Comparison of ENCODE assay signal across 18 cellular contexts in the genomic region with DNA sequence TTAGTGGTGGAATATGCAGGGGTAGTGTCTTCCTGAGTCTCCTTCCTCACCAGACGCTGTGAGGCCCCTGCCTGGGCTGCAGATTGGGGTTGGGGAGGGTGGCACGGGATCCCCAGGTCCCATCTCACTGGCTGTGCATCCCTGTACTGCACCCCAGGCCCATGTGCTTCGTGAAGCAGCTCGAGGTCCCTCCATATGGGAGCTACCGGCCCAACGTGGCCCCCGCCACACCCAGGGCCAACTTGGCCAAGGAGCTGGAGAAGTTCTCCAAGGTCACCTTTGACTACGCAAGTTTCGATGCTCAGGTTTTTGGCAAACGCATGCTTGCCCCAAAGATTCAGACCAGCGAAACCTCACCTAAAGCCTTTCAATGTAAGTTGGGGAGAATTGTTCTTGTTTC. TPM values are rescaled to one million over a fixed set of nuclear protein-coding genes. Genes with fewer than 3 reads are reported as not detected.
A peak's percentile ranks its signal among the peaks of the same experiment; 100 is the strongest.
DNase-seq lines count a peak whose midpoint lies in the region; TF ChIP-seq lines count a peak whose summit lies in the region.
"Had no signal": no experiment of that assay in that cellular context is flagged by ENCODE, and none has a peak within 500 bp of the region (broad histone marks: within the 10 kb centered on the region; RNA-seq: fewer than 3 reads in every experiment).

No MANE protein-coding gene starts in this region.

- 80 to 91% (median 88%) methylated on average over 9 to 11 of the region's 11 CpGs for WGBS in stomach, 5 donors

- H3K9ac ChIP-seq in BLaER1 = no peak overlapping the region

- TF ChIP-seq CTCF in WERI-Rb-1 (IDR thresholded peaks at IDR 0.05; ENCODE audit: low read depth, low read length) (no peak), stomach (IDR thresholded peaks at IDR 0.05) (no peak)

- H3K9me3 ChIP-seq in BLaER1 (no peaks in the 10 kb centered on the region), KOPT-K1 (ENCODE audit: insufficient read depth, low read length, poor library complexity, severe bottlenecking) (no peaks in the 10 kb centered on the region), WERI-Rb-1 (ENCODE audit: severe bottlenecking) (no peaks in the 10 kb centered on the region), stomach (no peaks in the 10 kb centered on the region)
- H3K9me3 ChIP-seq: HAP-1 had no signal

- intact Hi-C loops in stomach (cut with DNase I; ENCODE audit: low total_unique reads) = no loop called here

- H3K27ac ChIP-seq in BLaER1 = no peak overlapping the region
- H3K27ac ChIP-seq in KOPT-K1 (ENCODE audit: low read depth, low read length, poor library complexity, severe bottlenecking) = peak overlapping the region; percentile 77
- peak overlapping the region; percentile 56 for H3K27ac ChIP-seq in WERI-Rb-1
- H3K27ac ChIP-seq in stomach = no peak overlapping the region
- H3K27ac ChIP-seq: 22Rv1 had no signal

- DNase-seq in WERI-Rb-1 = no peak
- DNase-seq in middle frontal gyrus (ENCODE audit: extremely low spot score, low spot score) = no peak
- DNase-seq in stomach = no peak
- no peak for DNase-seq in stimulated activated CD4-positive, alpha-beta T cell treated with anti-CD3 and anti-CD28 coated beads, Interleukin-1b, Interleukin-23, amount 100 ng/mL, for 48 hours
- DNase-seq: C1 segment of cervical spinal cord, Calu3, DMS53, DMS79 treated with DMSO at 0.1 percent for 48 hours, GF-D8, GOT3, HFFc6 had no signal

- H4K20me1 ChIP-seq in BLaER1 = no peaks in the 10 kb centered on the region

- no peak for TF ChIP-seq EP300 in stomach (IDR thresholded peaks at IDR 0.05)

- H3K27me3 ChIP-seq in BLaER1 = no peaks in the 10 kb centered on the region
- no peaks in the 10 kb centered on the region for H3K27me3 ChIP-seq in WERI-Rb-1 (ENCODE audit: insufficient read depth, low read depth, severe bottlenecking)
- peaks cover 0 to 15% (median 0%) of the 10 kb centered on the region in 3 donors for H3K27me3 ChIP-seq in stomach

- H3K4me3 ChIP-seq in BLaER1 (no peak overlapping the region), WERI-Rb-1 (ENCODE audit: low read depth, low read length) (no peak overlapping the region), stomach (no peak overlapping the region)
- H3K4me3 ChIP-seq: HAP-1 had no signal

- peak overlapping the region; percentile 77 for H3K4me2 ChIP-seq in BLaER1

- TF ChIP-seq POLR2A in stomach (IDR thresholded peaks at IDR 0.05) = no peak

- H3K4me1 ChIP-seq in BLaER1 (peaks cover 93% of the 10 kb centered on the region), stomach (peaks cover 0 to 26% (median 17%) of the 10 kb centered on the region in 4 donors)
- H3K4me1 ChIP-seq: HAP-1 had no signal

- H3K36me3 ChIP-seq in BLaER1 (no peaks in the 10 kb centered on the region), KOPT-K1 (ENCODE audit: insufficient read depth, low read length) (no peaks in the 10 kb centered on the region), WERI-Rb-1 (no peaks in the 10 kb centered on the region; the same call in 1 of the 2 replicates), stomach (no peaks in the 10 kb centered on the region)
- H3K36me3 ChIP-seq: HAP-1 had no signal

RNA-seq across cellular contexts. Expression of a gene that starts 38.6 kb away (rescaled TPM):
- 100 to 1,000 TPM in 1 of 5 donors, 10 to 100 TPM in 4; 15.2 to 107 (median 57.4) TPM for total RNA-seq in stomach
- polyA plus RNA-seq in stomach = 10 to 100 TPM; 14.1 to 29.3 (median 23.8) TPM

RNA-seq across cellular contexts. Expression of a gene that starts 52.7 kb away (rescaled TPM):
- under 1 TPM in 1 of 5 donors, not detected in 4; 0.55 TPM for total RNA-seq in stomach
- polyA plus RNA-seq in stomach = under 1 TPM in 2 of 3 donors, not detected in 1; 0.08 to 0.25 TPM
- total RNA-seq: CD4-positive, alpha-beta memory T cell; Daoy; HFFc6 had no signal
- polyA plus RNA-seq: AG04450; CD4-positive, alpha-beta memory T cell had no signal

Comparison
In these comparisons a context has a peak if more than half of its experiments do, and no peak if none do; other contexts are left out.
1. H3K27ac ChIP-seq: peak in KOPT-K1 (single experiment) and WERI-Rb-1 (single experiment); none in BLaER1 (single experiment) and stomach (0 of 5).